In the genomic region with DNA sequence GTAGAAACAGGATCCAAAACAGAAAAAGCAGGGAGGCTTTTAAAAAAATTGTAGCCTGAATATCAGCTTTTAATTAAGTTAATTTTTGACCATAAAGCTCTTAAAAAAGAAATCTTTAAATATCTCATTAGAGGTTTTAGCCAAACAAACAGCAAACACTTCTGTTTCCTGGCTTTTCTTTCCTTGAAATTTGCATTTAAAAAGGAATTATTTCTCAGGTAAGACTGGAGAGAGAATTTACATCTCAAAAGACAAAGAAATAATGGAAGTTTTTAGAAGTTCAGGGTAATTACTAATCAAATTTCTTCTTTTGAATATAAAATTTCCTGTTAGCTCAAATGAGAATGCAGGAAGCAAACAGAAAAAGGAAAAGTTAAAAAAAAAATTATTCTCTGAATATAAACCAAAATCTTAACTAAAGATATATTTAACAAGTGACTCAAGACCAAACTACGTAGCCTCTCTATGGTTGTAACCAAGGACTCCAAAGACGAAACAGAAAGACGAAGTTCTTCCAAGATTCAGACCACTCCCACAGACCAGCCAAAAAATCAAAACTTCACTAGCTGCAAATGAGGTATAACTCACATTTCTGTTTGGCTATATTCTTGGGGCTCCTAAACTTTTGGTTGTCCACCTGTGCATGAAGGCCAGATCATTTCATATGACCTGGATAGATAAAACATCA, we compare ENCODE assay signal across 1 cellular context.
TF ChIP-seq lines count a peak whose summit lies in the region.

No MANE protein-coding gene starts in this region.

TF ChIP-seq in WTC11, 78 proteins besides CTCF, POLR2A, EP300 and RAD21 (continued from another document):
- TF ChIP-seq ZNF532 (CRISPR knock-in tag; IDR thresholded peaks at IDR 0.05; ENCODE audit: borderline replicate concordance) (no peak), PRDM15 (CRISPR knock-in tag; IDR thresholded peaks at IDR 0.05) (no peak), ZMAT4 (CRISPR knock-in tag; IDR thresholded peaks at IDR 0.05) (no peak), ZBTB21 (CRISPR knock-in tag; IDR thresholded peaks at IDR 0.05; ENCODE audit: borderline replicate concordance) (no peak)
